In the genomic region with DNA sequence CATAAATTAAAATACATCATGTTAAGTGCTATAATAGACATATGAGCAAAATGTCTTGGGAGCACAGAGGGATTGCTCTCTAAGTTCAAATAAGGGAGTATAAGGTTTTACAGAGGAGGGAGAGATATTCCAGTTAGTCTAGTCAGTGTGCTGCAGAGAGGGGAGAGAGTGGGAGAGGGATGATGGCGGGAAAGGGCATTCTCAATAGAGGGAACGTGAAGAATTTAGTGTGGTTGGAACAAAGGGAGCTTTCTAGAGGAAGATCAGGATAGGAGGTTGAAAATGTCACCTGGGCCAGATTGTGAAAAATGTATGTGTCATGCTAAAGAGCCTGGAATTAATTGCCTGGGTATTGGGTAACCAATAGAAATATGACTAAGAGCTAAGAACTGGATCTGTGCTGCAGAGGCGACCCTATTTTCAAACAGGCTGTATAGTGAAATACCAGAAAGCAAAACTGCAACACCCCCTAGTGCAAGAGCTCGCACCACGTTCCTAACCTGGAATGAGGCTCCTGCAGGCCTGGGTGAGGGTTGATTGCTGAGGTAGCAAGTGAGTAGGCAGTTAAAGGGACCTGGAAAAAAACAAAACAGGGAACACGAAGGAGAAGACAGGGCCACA, we compare ENCODE assay signal across 1 cellular context.
TF ChIP-seq lines count a peak whose summit lies in the region.

No MANE protein-coding gene starts in this region.

TF ChIP-seq in SK-N-SH, 30 proteins besides CTCF, POLR2A, EP300 and RAD21 (continued from another document):
- no peak for TF ChIP-seq USF2 (IDR thresholded peaks at IDR 0.05; ENCODE audit: borderline replicate concordance, low read depth, low read length)
- TF ChIP-seq NFIC (IDR thresholded peaks at IDR 0.05; ENCODE audit: borderline replicate concordance), result no peak
- no peak for TF ChIP-seq MXI1 (IDR thresholded peaks at IDR 0.05; ENCODE audit: low read depth, low read length)
- TF ChIP-seq, protein P1, sequence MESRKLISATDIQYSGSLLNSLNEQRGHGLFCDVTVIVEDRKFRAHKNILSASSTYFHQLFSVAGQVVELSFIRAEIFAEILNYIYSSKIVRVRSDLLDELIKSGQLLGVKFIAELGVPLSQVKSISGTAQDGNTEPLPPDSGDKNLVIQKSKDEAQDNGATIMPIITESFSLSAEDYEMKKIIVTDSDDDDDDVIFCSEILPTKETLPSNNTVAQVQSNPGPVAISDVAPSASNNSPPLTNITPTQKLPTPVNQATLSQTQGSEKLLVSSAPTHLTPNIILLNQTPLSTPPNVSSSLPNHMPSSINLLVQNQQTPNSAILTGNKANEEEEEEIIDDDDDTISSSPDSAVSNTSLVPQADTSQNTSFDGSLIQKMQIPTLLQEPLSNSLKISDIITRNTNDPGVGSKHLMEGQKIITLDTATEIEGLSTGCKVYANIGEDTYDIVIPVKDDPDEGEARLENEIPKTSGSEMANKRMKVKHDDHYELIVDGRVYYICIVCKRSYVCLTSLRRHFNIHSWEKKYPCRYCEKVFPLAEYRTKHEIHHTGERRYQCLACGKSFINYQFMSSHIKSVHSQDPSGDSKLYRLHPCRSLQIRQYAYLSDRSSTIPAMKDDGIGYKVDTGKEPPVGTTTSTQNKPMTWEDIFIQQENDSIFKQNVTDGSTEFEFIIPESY (IDR thresholded peaks at IDR 0.05; ENCODE audit: borderline replicate concordance, low read depth), result no peak
- TF ChIP-seq FOXJ3 (CRISPR knock-in tag; IDR thresholded peaks at IDR 0.05), result no peak
- no peak for TF ChIP-seq GABPA (IDR thresholded peaks at IDR 0.05; ENCODE audit: low read depth)
- no peak for TF ChIP-seq MAX (IDR thresholded peaks at IDR 0.05; ENCODE audit: low read depth)
- TF ChIP-seq RCOR1 (IDR thresholded peaks at IDR 0.05; ENCODE audit: low read length), result no peak
- TF ChIP-seq SMC3 (IDR thresholded peaks at IDR 0.05; ENCODE audit: low read depth, low read length), result no peak
- no peak for TF ChIP-seq FOSL2 (IDR thresholded peaks at IDR 0.05; ENCODE audit: borderline replicate concordance, low read depth)
- TF ChIP-seq, protein P2, sequence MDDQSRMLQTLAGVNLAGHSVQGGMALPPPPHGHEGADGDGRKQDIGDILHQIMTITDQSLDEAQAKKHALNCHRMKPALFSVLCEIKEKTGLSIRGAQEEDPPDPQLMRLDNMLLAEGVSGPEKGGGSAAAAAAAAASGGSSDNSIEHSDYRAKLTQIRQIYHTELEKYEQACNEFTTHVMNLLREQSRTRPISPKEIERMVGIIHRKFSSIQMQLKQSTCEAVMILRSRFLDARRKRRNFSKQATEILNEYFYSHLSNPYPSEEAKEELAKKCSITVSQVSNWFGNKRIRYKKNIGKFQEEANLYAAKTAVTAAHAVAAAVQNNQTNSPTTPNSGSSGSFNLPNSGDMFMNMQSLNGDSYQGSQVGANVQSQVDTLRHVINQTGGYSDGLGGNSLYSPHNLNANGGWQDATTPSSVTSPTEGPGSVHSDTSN (IDR thresholded peaks at IDR 0.05), result no peak
- TF ChIP-seq FOXM1 (IDR thresholded peaks at IDR 0.05; ENCODE audit: low read depth), result no peak
- TF ChIP-seq RXRA (IDR thresholded peaks at IDR 0.05; ENCODE audit: borderline replicate concordance, low read depth), result no peak
- TF ChIP-seq GATA2 (CRISPR knock-in tag; IDR thresholded peaks at IDR 0.05), result no peak
- TF ChIP-seq SIN3A (IDR thresholded peaks at IDR 0.05; ENCODE audit: borderline replicate concordance, low read depth, low read length), result no peak
- no peak for TF ChIP-seq REST (IDR thresholded peaks at IDR 0.05; ENCODE audit: low read depth, low read length)
